ENCODE assay signal across 8 cellular contexts in the genomic region with DNA sequence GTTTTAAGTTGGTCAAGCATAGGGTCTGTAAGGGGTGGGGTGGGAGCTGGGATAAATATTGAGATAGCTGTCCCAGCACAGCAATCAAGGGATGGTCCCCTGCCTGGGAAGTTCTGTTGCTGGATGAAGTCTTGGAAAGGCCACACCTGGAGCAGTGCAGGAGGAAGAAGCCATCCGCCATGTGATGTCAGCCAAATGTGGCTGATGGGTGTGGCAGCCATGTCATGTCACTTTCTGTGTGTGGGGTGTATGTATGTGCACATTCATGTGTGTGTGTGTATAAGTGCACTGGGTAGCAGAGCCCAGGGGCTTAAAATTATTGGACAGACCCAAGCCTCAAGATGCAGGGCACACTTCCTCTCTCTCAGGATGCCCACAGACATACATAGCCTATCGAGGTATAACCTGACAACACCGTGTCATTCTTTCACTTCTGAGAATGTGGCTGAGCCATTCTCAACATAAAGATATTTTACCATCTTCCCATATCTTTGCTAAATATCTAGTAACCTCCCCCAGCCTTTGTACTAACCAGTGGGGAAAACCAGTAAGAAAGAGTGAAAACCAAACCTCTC. TPM values are rescaled to one million over a fixed set of nuclear protein-coding genes. Genes with fewer than 3 reads are reported as not detected.
DNase-seq lines count a peak whose midpoint lies in the region; ATAC-seq, FAIRE-seq and TF ChIP-seq lines count a peak whose summit lies in the region.

No MANE protein-coding gene starts in this region.

- H3K4me3 ChIP-seq in esophagus (ENCODE audit: low read depth in 1 of 2, low read length in 2 of 2) = no peak overlapping the region

- DNase-seq in GM12892 (ENCODE audit: insufficient read length) (no peak), NCI-H146 treated with DMSO at 0.1 percent for 48 hours (lab: John Stamatoyannopoulos, UW; ENCODE audit: unreplicated experiment) (no peak), DMS153 (lab: John Stamatoyannopoulos, UW) (no peak), iPS-NIHi11 (ENCODE audit: low spot score) (no peak), glutamatergic neuron (no peak)

- no peaks in the 10 kb centered on the region for H3K27me3 ChIP-seq in esophagus (ENCODE audit: control insufficient read depth in 1 of 2, insufficient read depth in 2 of 2, low read length in 2 of 2)

- TF ChIP-seq CTCF in glutamatergic neuron (IDR thresholded peaks at IDR 0.05; ENCODE audit: partially characterized antibody, unreplicated experiment) = no peak

- H3K36me3 ChIP-seq in esophagus (ENCODE audit: control insufficient read depth in 2 of 2, insufficient read depth in 2 of 2, low read length in 1 of 2) = peaks cover 4 to 21% of the 10 kb centered on the region in 2 donors

- H3K27ac Mint-ChIP-seq in glutamatergic neuron (ENCODE audit: unreplicated experiment) = no peak overlapping the region

- H3K27me3 Mint-ChIP-seq in glutamatergic neuron (ENCODE audit: unreplicated experiment) = no peaks in the 10 kb centered on the region

- no peak overlapping the region for H3K4me3 Mint-ChIP-seq in glutamatergic neuron (ENCODE audit: unreplicated experiment)

- peaks cover 3 to 6% of the 10 kb centered on the region in 2 donors for H3K4me1 ChIP-seq in esophagus (ENCODE audit: control insufficient read depth in 2 of 2, insufficient read depth in 2 of 2, low read length in 1 of 2)

- WGBS in esophagus, 2 donors = 82 to 85% methylated on average over 3 of the region's 3 CpGs

- H3K4me1 Mint-ChIP-seq in glutamatergic neuron (ENCODE audit: low read depth, unreplicated experiment) = no peaks in the 10 kb centered on the region

- TF ChIP-seq POLR2A in GM12892 (IDR thresholded peaks at IDR 0.05; ENCODE audit: low read depth, low read length) = no peak

- FAIRE-seq in GM12892 (lab: Jason Lieb, UNC) = peak; percentile 74

- no peaks in the 10 kb centered on the region for H3K9me3 ChIP-seq in esophagus (ENCODE audit: control insufficient read depth in 2 of 2, insufficient read depth in 1 of 2, low read depth in 1 of 2, low read length in 1 of 2)

- H3K27ac ChIP-seq in esophagus (ENCODE audit: low read depth in 2 of 2, low read length in 1 of 2) = peak overlapping the region; percentile 8 to 28

- ATAC-seq in GM19468 (IDR thresholded peaks at IDR 0.05; ENCODE audit: extremely low read depth, unreplicated experiment) (peak; percentile 40), HG03432 (IDR thresholded peaks at IDR 0.05; ENCODE audit: unreplicated experiment) (peak; percentile 52)

- H3K36me3 Mint-ChIP-seq in glutamatergic neuron (ENCODE audit: unreplicated experiment) = no peaks in the 10 kb centered on the region

- no peaks in the 10 kb centered on the region for H3K9me3 Mint-ChIP-seq in glutamatergic neuron (ENCODE audit: unreplicated experiment)

RNA-seq across cellular contexts. Expression of gene TNFSF10, which starts 11.4 kb away (rescaled TPM):
- polyA plus RNA-seq in GM12892 (2012; ENCODE audit: missing spikeins) = 12.3 TPM
- polyA plus RNA-seq in esophagus = 10 to 100 TPM; 45.1 to 60.5 TPM
- not detected for total RNA-seq in glutamatergic neuron (ENCODE audit: unreplicated experiment)
